ENCODE assay signal across 21 cellular contexts in the genomic region with DNA sequence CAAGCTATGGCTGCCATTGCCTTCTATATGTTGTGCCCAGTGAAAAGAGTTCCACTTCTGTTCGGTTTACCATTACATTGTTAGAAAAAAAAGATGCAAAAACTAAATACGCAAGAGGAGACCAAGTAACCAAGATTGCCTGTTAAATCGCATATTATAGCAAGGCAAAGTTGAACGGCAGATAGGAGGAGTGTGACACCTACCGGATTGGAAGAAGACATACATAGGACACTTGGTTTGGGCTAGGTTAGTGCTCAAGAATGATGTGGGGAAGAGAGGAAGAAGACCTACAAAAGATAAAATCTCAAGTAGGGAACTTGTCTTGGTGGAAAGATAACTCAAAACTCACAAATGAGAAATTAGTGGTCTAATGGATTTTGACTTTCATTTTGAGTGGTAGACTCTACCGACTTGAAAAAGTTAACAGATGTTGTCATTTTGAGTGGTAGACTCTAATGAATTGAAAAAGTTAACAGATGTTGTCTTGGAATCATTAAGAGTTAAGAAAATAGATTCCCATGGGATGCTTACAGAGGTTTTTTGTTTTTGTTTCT.
DNase-seq lines count a peak whose midpoint lies in the region; ATAC-seq and TF ChIP-seq lines count a peak whose summit lies in the region.
"Had no signal": no experiment of that assay in that cellular context is flagged by ENCODE, and none has a peak within 500 bp of the region (broad histone marks: within the 10 kb centered on the region; RNA-seq: fewer than 3 reads in every experiment).

No MANE protein-coding gene starts in this region.

- WGBS in upper lobe of left lung, 2 donors: 91 to 95% methylated on average over 6 of the region's 6 CpGs

- ATAC-seq in stimulated activated naive CD8-positive, alpha-beta T cell treated with anti-CD3 and anti-CD28 coated beads, Interleukin-15, Interleukin-2, amounts not matched to agents 100 U/mL and 50 U/mL, for 24 hours: no peak
- ATAC-seq in mucosa of descending colon: no peak
- no peak for ATAC-seq in upper lobe of left lung (ENCODE audit: low FRiP score in 2 of 2)
- ATAC-seq: Right ventricle myocardium inferior, WTC11 had no signal

- no peak overlapping the region for H3K4me3 ChIP-seq in SU-DHL-6 (ENCODE audit: insufficient read depth, low read length, poor library complexity, severe bottlenecking)
- no peak overlapping the region for H3K4me3 ChIP-seq in mucosa of descending colon
- no peak overlapping the region for H3K4me3 ChIP-seq in upper lobe of left lung
- H3K4me3 ChIP-seq: adrenal gland, right atrium auricular region, tibial nerve had no signal

- TF ChIP-seq EP300 in upper lobe of left lung (IDR thresholded peaks at IDR 0.05): no peak

- H3K9ac ChIP-seq in SU-DHL-6 (ENCODE audit: low read length): no peak overlapping the region

- peak; percentile 50 for DNase-seq in COLO829 (ENCODE audit: low spot score)
- peak; percentile 22 for DNase-seq in HEK293T (ENCODE audit: extremely low spot score)
- peak; percentile 55 for DNase-seq in NCI-H748 treated with DMSO at 0.1 percent for 48 hours (lab: John Stamatoyannopoulos, UW)
- DNase-seq in stimulated activated naive CD8-positive, alpha-beta T cell treated with anti-CD3 and anti-CD28 coated beads, Interleukin-15, Interleukin-2, amounts not matched to agents 100 U/mL and 50 U/mL, for 24 hours: no peak
- DNase-seq in mucosa of descending colon: no peak
- DNase-seq in upper lobe of left lung: no peak
- DNase-seq: activated CD4-positive, alpha-beta T cell treated with anti-CD3 and anti-CD28 coated beads, Interleukin-2, amount 50 U/mL, for 1 hour; activated naive CD4-positive, alpha-beta T cell treated with anti-CD3 and anti-CD28 coated beads for 36 hours; adrenal gland; Calu3; mesendoderm; MM.1S; NCI-H2107; NCI-H526; stimulated activated CD4-positive, alpha-beta T cell treated with anti-CD3 and anti-CD28 coated beads, Interleukin-2, amount 100 ng/mL, for 24 hours had no signal

- H3K36me3 ChIP-seq in SU-DHL-6 (ENCODE audit: low read length) (no peaks in the 10 kb centered on the region), mucosa of descending colon (ENCODE audit: low read depth) (no peaks in the 10 kb centered on the region), upper lobe of left lung (no peaks in the 10 kb centered on the region)
- H3K36me3 ChIP-seq: adrenal gland, right atrium auricular region, tibial nerve had no signal

- H3K4me2 ChIP-seq in SU-DHL-6 (ENCODE audit: low read depth, low read length, poor library complexity, severe bottlenecking): no peak overlapping the region

- CTCF ChIA-PET in HEK293T (lab: Yijun Ruan, JAX): no interaction called here

- H3F3A ChIP-seq in SU-DHL-6 (ENCODE audit: insufficient read depth): no peaks in the 10 kb centered on the region

- H3K4me1 ChIP-seq in mucosa of descending colon (ENCODE audit: low read depth): no peaks in the 10 kb centered on the region
- peaks cover 0 to 3% (median 0%) of the 10 kb centered on the region in 4 donors for H3K4me1 ChIP-seq in upper lobe of left lung
- H3K4me1 ChIP-seq: adrenal gland, right atrium auricular region, tibial nerve had no signal

- H3K79me2 ChIP-seq in SU-DHL-6 (ENCODE audit: insufficient read depth, low read length): no peaks in the 10 kb centered on the region

- no peak overlapping the region for H2AFZ ChIP-seq in SU-DHL-6 (ENCODE audit: low read depth, low read length, severe bottlenecking)

- no peaks in the 10 kb centered on the region for H4K20me1 ChIP-seq in SU-DHL-6 (ENCODE audit: low read depth, low read length)

- no peaks in the 10 kb centered on the region for H3K9me3 ChIP-seq in SU-DHL-6 (ENCODE audit: insufficient read depth, low read length)
- H3K9me3 ChIP-seq in mucosa of descending colon: no peaks in the 10 kb centered on the region
- no peaks in the 10 kb centered on the region for H3K9me3 ChIP-seq in upper lobe of left lung
- H3K9me3 ChIP-seq: adrenal gland, right atrium auricular region, tibial nerve had no signal

- TF ChIP-seq CTCF in SU-DHL-6 (IDR thresholded peaks at IDR 0.05; ENCODE audit: insufficient read depth, low read length, poor library complexity, severe bottlenecking): peak; percentile 21
- no peak for TF ChIP-seq CTCF in mucosa of descending colon (IDR thresholded peaks at IDR 0.05)
- TF ChIP-seq CTCF in upper lobe of left lung (IDR thresholded peaks at IDR 0.05): no peak

- TF ChIP-seq POLR2A in upper lobe of left lung (IDR thresholded peaks at IDR 0.05): no peak

- H3K27ac ChIP-seq in SU-DHL-6 (ENCODE audit: low read depth, low read length) (no peak overlapping the region), upper lobe of left lung (no peak overlapping the region)
- H3K27ac ChIP-seq: adrenal gland, C4-2B, right atrium auricular region, tibial nerve had no signal

- intact Hi-C loops in mucosa of descending colon (cut with DNase I, micrococcal nuclease): no loop called here

- POLR2A ChIA-PET in HEK293T (lab: Yijun Ruan, JAX): no interaction called here

- H3K27me3 ChIP-seq in SU-DHL-6 (ENCODE audit: low read length) (no peaks in the 10 kb centered on the region), upper lobe of left lung (no peaks in the 10 kb centered on the region)
- H3K27me3 ChIP-seq: adrenal gland, right atrium auricular region, tibial nerve had no signal

- no peaks in the 10 kb centered on the region for H3K9me2 ChIP-seq in SU-DHL-6 (replicated peaks; ENCODE audit: insufficient read depth, low read length)

TF ChIP-seq in HEK293T, 16 proteins besides CTCF, POLR2A, EP300 and RAD21:
- TF ChIP-seq TARDBP (IDR thresholded peaks at IDR 0.05) (no peak), FOXK2 (IDR thresholded peaks at IDR 0.05) (no peak), ELF4 (IDR thresholded peaks at IDR 0.05) (no peak), LEF1 (IDR thresholded peaks at IDR 0.05; ENCODE audit: borderline replicate concordance) (no peak), SP1 (IDR thresholded peaks at IDR 0.05) (no peak), FOXA1 (IDR thresholded peaks at IDR 0.05) (no peak), SUZ12 (IDR thresholded peaks at IDR 0.05) (no peak), FOXM1 (IDR thresholded peaks at IDR 0.05; ENCODE audit: borderline replicate concordance) (no peak), ZNF384 (IDR thresholded peaks at IDR 0.05) (no peak), BHLHE40 (IDR thresholded peaks at IDR 0.05; ENCODE audit: borderline replicate concordance) (no peak), HDGF (IDR thresholded peaks at IDR 0.05; ENCODE audit: borderline replicate concordance) (no peak), ARNT (IDR thresholded peaks at IDR 0.05) (no peak), CTBP1 (IDR thresholded peaks at IDR 0.05; ENCODE audit: borderline replicate concordance) (no peak), L3MBTL2 (conservative IDR thresholded peaks at IDR 0.05) (no peak), NFRKB (IDR thresholded peaks at IDR 0.05) (no peak)
- TF ChIP-seq, protein P1, sequence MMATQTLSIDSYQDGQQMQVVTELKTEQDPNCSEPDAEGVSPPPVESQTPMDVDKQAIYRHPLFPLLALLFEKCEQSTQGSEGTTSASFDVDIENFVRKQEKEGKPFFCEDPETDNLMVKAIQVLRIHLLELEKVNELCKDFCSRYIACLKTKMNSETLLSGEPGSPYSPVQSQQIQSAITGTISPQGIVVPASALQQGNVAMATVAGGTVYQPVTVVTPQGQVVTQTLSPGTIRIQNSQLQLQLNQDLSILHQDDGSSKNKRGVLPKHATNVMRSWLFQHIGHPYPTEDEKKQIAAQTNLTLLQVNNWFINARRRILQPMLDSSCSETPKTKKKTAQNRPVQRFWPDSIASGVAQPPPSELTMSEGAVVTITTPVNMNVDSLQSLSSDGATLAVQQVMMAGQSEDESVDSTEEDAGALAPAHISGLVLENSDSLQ (IDR thresholded peaks at IDR 0.05): no peak

Comparison
In these comparisons a context has a peak if more than half of its experiments do, and no peak if none do; other contexts are left out.
1. DNase-seq: peak in COLO829 (single experiment), HEK293T (single experiment) and NCI-H748 treated with DMSO at 0.1 percent for 48 hours (single experiment); none in stimulated activated naive CD8-positive, alpha-beta T cell treated with anti-CD3 and anti-CD28 coated beads, Interleukin-15, Interleukin-2, amounts not matched to agents 100 U/mL and 50 U/mL, for 24 hours (single experiment), mucosa of descending colon (0 of 3) and upper lobe of left lung (0 of 2).